In genomic region chr16:85082553-85083050, GRCh38 we compare ENCODE assay signal across 10 cellular contexts. TPM values are rescaled to one million over a fixed set of nuclear protein-coding genes. Genes with fewer than 3 reads are reported as not detected.
DNase-seq lines count a peak whose midpoint lies in the region; ATAC-seq and TF ChIP-seq lines count a peak whose summit lies in the region.
"Had no signal": no experiment of that assay in that cellular context is flagged by ENCODE, and none has a peak within 500 bp of the region (broad histone marks: within the 10 kb centered on the region; RNA-seq: fewer than 3 reads in every experiment).

No MANE protein-coding gene starts in this region.

- no peaks in the 10 kb centered on the region for H4K20me1 ChIP-seq in OCI-LY7 (ENCODE audit: insufficient read depth, low read length)

- H3K27ac ChIP-seq in OCI-LY7 (ENCODE audit: low read depth, low read length, poor library complexity, severe bottlenecking), result no peak overlapping the region
- H3K27ac ChIP-seq in upper lobe of right lung, result no peak overlapping the region
- no peak overlapping the region for H3K27ac ChIP-seq in vagina

- no peaks in the 10 kb centered on the region for H3K36me3 ChIP-seq in OCI-LY7 (ENCODE audit: insufficient read depth, low read length)
- peaks cover 33% of the 10 kb centered on the region for H3K36me3 ChIP-seq in upper lobe of right lung
- peaks cover 3 to 32% of the 10 kb centered on the region in 2 donors for H3K36me3 ChIP-seq in vagina

- H3K9me2 ChIP-seq in OCI-LY7 (ENCODE audit: insufficient read depth, low read length), result no peaks in the 10 kb centered on the region

- DNase-seq in left ventricle myocardium superior (no peak), cardiac septum (ENCODE audit: low spot score) (no peak), OCI-LY7 (ENCODE audit: low spot score) (no peak), left kidney (ENCODE audit: low read depth, low spot score) (peak; percentile 64), upper lobe of right lung (peak; percentile 70), DMS 273 (lab: John Stamatoyannopoulos, UW; ENCODE audit: unreplicated experiment) (no peak), vagina (ENCODE audit: extremely low spot score in 2 of 2) (no peak), SW480 (ENCODE audit: low spot score) (no peak)
- DNase-seq: left cardiac atrium, Right ventricle myocardium superior had no signal

- no peak overlapping the region for H3K4me3 ChIP-seq in OCI-LY7 (ENCODE audit: low read depth, low read length, poor library complexity, severe bottlenecking)
- H3K4me3 ChIP-seq in upper lobe of right lung, result no peak overlapping the region
- H3K4me3 ChIP-seq in vagina, result no peak overlapping the region

- BruUV-seq in OCI-LY7 (replicated peaks; lab: Mats Ljungman, UMichigan), result no TSS peak

- no peak overlapping the region for H2AFZ ChIP-seq in OCI-LY7 (ENCODE audit: low read length)

- no peaks in the 10 kb centered on the region for H3K9me3 ChIP-seq in OCI-LY7 (ENCODE audit: low read length)
- no peaks in the 10 kb centered on the region for H3K9me3 ChIP-seq in upper lobe of right lung
- H3K9me3 ChIP-seq in vagina, result no peaks in the 10 kb centered on the region

- H3K4me2 ChIP-seq in OCI-LY7 (ENCODE audit: low read length), result peak overlapping the region; percentile 56

- H3K79me2 ChIP-seq in OCI-LY7 (ENCODE audit: insufficient read depth, low read depth, low read length), result no peaks in the 10 kb centered on the region

- no peaks in the 10 kb centered on the region for H3K27me3 ChIP-seq in upper lobe of right lung
- H3K27me3 ChIP-seq in vagina, result no peaks in the 10 kb centered on the region

- POLR2A ChIA-PET in OCI-LY7 (lab: Charles Lee), result no interaction called here

- no peak for TF ChIP-seq POLR2A in vagina (IDR thresholded peaks at IDR 0.05)

- intact Hi-C loops in left ventricle myocardium superior (cut with micrococcal nuclease) (no loop called here), cardiac septum (cut with DNase I) (no loop called here), OCI-LY7 (cut with micrococcal nuclease; ENCODE audit: unreplicated experiment) (no loop called here), upper lobe of right lung (cut with DNase I) (no loop called here), vagina (cut with DNase I) (no loop called here)

- ATAC-seq in left ventricle myocardium superior (peak; percentile 19), upper lobe of right lung (peak; percentile 72)
- ATAC-seq: left cardiac atrium had no signal

- H3K4me1 ChIP-seq in OCI-LY7 (ENCODE audit: insufficient read depth, low read length, poor library complexity, severe bottlenecking) (peaks cover 34% of the 10 kb centered on the region), upper lobe of right lung (no peaks in the 10 kb centered on the region), vagina (peaks cover 9% of the 10 kb centered on the region)

- no peak for TF ChIP-seq CTCF in OCI-LY7 (conservative IDR thresholded peaks at IDR 0.05; ENCODE audit: low read length)
- TF ChIP-seq CTCF in upper lobe of right lung (IDR thresholded peaks at IDR 0.05), result no peak
- TF ChIP-seq CTCF in vagina (IDR thresholded peaks at IDR 0.05), result no peak

- CTCF ChIA-PET in OCI-LY7 (lab: Charles Lee; ENCODE audit: unreplicated experiment), result no interaction called here

RNA-seq across cellular contexts. Expression of gene CIBAR2, which starts 29.7 kb away (rescaled TPM):
- total RNA-seq in left ventricle myocardium superior (not detected), cardiac septum (not detected), OCI-LY7 (2022) (not detected in 2 replicates), upper lobe of right lung (not detected), vagina (not detected)
- total RNA-seq in OCI-LY7 (2014; rRNA removed; shearing (Covaris generic)), result 0.50 TPM in 1 of 2 replicates, not detected in the other
- total RNA-seq: left cardiac atrium, Right ventricle myocardium superior had no signal

RNA-seq across cellular contexts. Expression of gene KIAA0513, which starts 55.0 kb away (rescaled TPM):
- 9.5 TPM for total RNA-seq in left ventricle myocardium superior
- 8.3 TPM for total RNA-seq in cardiac septum
- 0.59 and 4.8 TPM in 2 replicates for total RNA-seq in OCI-LY7 (2014; rRNA removed; shearing (Covaris generic))
- 0.88 and 1.3 TPM in 2 replicates for total RNA-seq in OCI-LY7 (2022)
- total RNA-seq in upper lobe of right lung, result 21.7 TPM
- 26.8 TPM for total RNA-seq in vagina

Comparison
In these comparisons a context has a peak if more than half of its experiments do, and no peak if none do; other contexts are left out.
1. DNase-seq: peak in left kidney (single experiment) and upper lobe of right lung (single experiment); none in left ventricle myocardium superior (single experiment), cardiac septum (single experiment), OCI-LY7 (single experiment), DMS 273 (single experiment), vagina (0 of 2) and SW480 (single experiment).